In the genomic region with DNA sequence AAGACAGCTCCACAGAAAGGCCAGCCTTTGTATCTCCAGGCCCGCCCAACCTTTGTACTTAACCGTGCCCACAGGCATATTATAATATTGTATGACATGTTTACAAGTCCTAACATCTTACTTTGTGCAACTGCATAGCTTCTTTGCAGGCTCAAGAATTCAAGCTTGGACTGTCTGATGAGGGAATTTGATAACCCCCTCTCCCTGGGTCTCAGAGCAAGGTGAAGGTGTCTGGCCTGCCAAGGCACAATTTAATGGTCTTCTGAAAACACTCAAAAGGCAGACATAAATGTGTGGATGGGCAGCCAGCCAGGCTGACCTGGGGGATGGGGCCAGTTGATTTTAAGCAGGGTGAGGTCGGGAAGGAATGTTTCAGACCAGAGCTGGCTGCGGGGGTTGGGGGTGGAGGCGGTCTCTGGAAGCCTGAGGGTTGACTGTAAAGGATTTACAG, we compare ENCODE assay signal across 17 cellular contexts.
A peak's percentile ranks its signal among the peaks of the same experiment; 100 is the strongest.
DNase-seq lines count a peak whose midpoint lies in the region; ATAC-seq and TF ChIP-seq lines count a peak whose summit lies in the region.
"Had no signal": no experiment of that assay in that cellular context is flagged by ENCODE, and none has a peak within 500 bp of the region (broad histone marks: within the 10 kb centered on the region; RNA-seq: fewer than 3 reads in every experiment).

No MANE protein-coding gene starts in this region.

- H3K27ac Mint-ChIP-seq in mesothelial cell of epicardium: peak overlapping the region; percentile 98
- H3K27ac Mint-ChIP-seq: activated naive CD8-positive, alpha-beta T cell treated with anti-CD3 and anti-CD28 coated beads, Interleukin-2, amount 10 ng/mL, durations not matched to agents 7 days and 5 days; stimulated activated naive CD8-positive, alpha-beta T cell treated with anti-CD3 and anti-CD28 coated beads, Interleukin-15, Interleukin-2, amounts not matched to agents 100 ng/mL and 50 ng/mL, for 24 hours had no signal

- no peaks in the 10 kb centered on the region for H3K27me3 Mint-ChIP-seq in mesothelial cell of epicardium (ENCODE audit: low read depth)
- H3K27me3 Mint-ChIP-seq: activated naive CD8-positive, alpha-beta T cell treated with anti-CD3 and anti-CD28 coated beads, Interleukin-2, amount 10 ng/mL, durations not matched to agents 7 days and 5 days; stimulated activated naive CD8-positive, alpha-beta T cell treated with anti-CD3 and anti-CD28 coated beads, Interleukin-15, Interleukin-2, amounts not matched to agents 100 ng/mL and 50 ng/mL, for 24 hours had no signal

- no peak for TF ChIP-seq CTCF in mesothelial cell of epicardium (IDR thresholded peaks at IDR 0.05; ENCODE audit: unreplicated experiment)

- DNase-seq in DMS79 (lab: John Stamatoyannopoulos, UW): peak; percentile 46
- peak; percentile 28 for DNase-seq in NCI-H1105 (lab: John Stamatoyannopoulos, UW)
- DNase-seq in caudate nucleus (lab: John Stamatoyannopoulos, UW): no peak
- peak; percentile 43 to 82 for DNase-seq in mesothelial cell of epicardium (ENCODE audit: low spot score in 2 of 2, unreplicated experiment in 2 of 2)
- no peak for DNase-seq in Right ventricle myocardium inferior (ENCODE audit: missing footprints)
- DNase-seq in NCI-H1694 (lab: John Stamatoyannopoulos, UW): no peak
- DNase-seq: activated CD4-positive, alpha-beta T cell treated with anti-CD3 and anti-CD28 coated beads, Interleukin-2, amount 50 U/mL, for 48 hours; activated naive CD8-positive, alpha-beta T cell treated with anti-CD3 and anti-CD28 coated beads, Interleukin-2, amount 10 ng/mL, durations not matched to agents 7 days and 5 days; central memory CD4-positive, alpha-beta T cell; gastrocnemius medialis; GF-D8; NCI-H1436; NCI-H524 treated with DMSO at 0.1 percent for 48 hours had no signal

- peaks cover 4% of the 10 kb centered on the region for H3K36me3 Mint-ChIP-seq in mesothelial cell of epicardium
- H3K36me3 Mint-ChIP-seq: activated naive CD8-positive, alpha-beta T cell treated with anti-CD3 and anti-CD28 coated beads, Interleukin-2, amount 10 ng/mL, durations not matched to agents 7 days and 5 days had no signal

- intact Hi-C loops in Right ventricle myocardium inferior (cut with DNase I): no loop called here

- peaks cover 66% of the 10 kb centered on the region for H3K4me1 Mint-ChIP-seq in mesothelial cell of epicardium
- H3K4me1 Mint-ChIP-seq: activated naive CD8-positive, alpha-beta T cell treated with anti-CD3 and anti-CD28 coated beads, Interleukin-2, amount 10 ng/mL, durations not matched to agents 7 days and 5 days had no signal

- no peaks in the 10 kb centered on the region for H3K9me3 Mint-ChIP-seq in mesothelial cell of epicardium
- H3K9me3 Mint-ChIP-seq: activated naive CD8-positive, alpha-beta T cell treated with anti-CD3 and anti-CD28 coated beads, Interleukin-2, amount 10 ng/mL, durations not matched to agents 7 days and 5 days; stimulated activated naive CD8-positive, alpha-beta T cell treated with anti-CD3 and anti-CD28 coated beads, Interleukin-15, Interleukin-2, amounts not matched to agents 100 ng/mL and 50 ng/mL, for 24 hours had no signal

- peak overlapping the region; percentile 20 for H3K4me3 Mint-ChIP-seq in mesothelial cell of epicardium
- H3K4me3 Mint-ChIP-seq: activated naive CD8-positive, alpha-beta T cell treated with anti-CD3 and anti-CD28 coated beads, Interleukin-2, amount 10 ng/mL, durations not matched to agents 7 days and 5 days; stimulated activated naive CD8-positive, alpha-beta T cell treated with anti-CD3 and anti-CD28 coated beads, Interleukin-15, Interleukin-2, amounts not matched to agents 100 ng/mL and 50 ng/mL, for 24 hours had no signal

- no peak for ATAC-seq in GM18520 (IDR thresholded peaks at IDR 0.05; ENCODE audit: unreplicated experiment)
- ATAC-seq in Right ventricle myocardium inferior: no peak
- no peak for ATAC-seq in HG03108 (IDR thresholded peaks at IDR 0.05; ENCODE audit: unreplicated experiment)
- ATAC-seq: gastrocnemius medialis, Panc1 had no signal

- H3K27ac ChIP-seq in caudate nucleus (ENCODE audit: low read depth, low read length): peak overlapping the region; percentile 5
- H3K27ac ChIP-seq: gastrocnemius medialis had no signal

Comparison
In these comparisons a context has a peak if more than half of its experiments do, and no peak if none do; other contexts are left out.
1. DNase-seq: peak in DMS79 (single experiment), NCI-H1105 (single experiment) and mesothelial cell of epicardium (2 of 2); none in caudate nucleus (0 of 61), Right ventricle myocardium inferior (single experiment) and NCI-H1694 (single experiment).